ENCODE assay signal across 8 cellular contexts in genomic region chr11:65316979-65317786, GRCh38. TPM values are rescaled to one million over a fixed set of nuclear protein-coding genes. Genes with fewer than 3 reads are reported as not detected.
DNase-seq lines count a peak whose midpoint lies in the region; ATAC-seq and TF ChIP-seq lines count a peak whose summit lies in the region.

No MANE protein-coding gene starts in this region.

- DNase-seq in DMS153 (lab: John Stamatoyannopoulos, UW): peak; percentile 39
- no peak for DNase-seq in DMS153 treated with DMSO at 0.1 percent for 48 hours (lab: John Stamatoyannopoulos, UW; ENCODE audit: unreplicated experiment)
- DNase-seq in body of pancreas: peak; percentile 40 to 68 (median 53)
- DNase-seq in kidney glomerular epithelial cell (lab: John Stamatoyannopoulos, UW): peak; percentile 49
- peak; percentile 63 for DNase-seq in testis
- no peak for DNase-seq in cerebellum (ENCODE audit: low spot score)
- no peak for DNase-seq in activated CD4-positive, CD25-positive, alpha-beta regulatory T cell treated with anti-CD3 and anti-CD28 coated beads, Interleukin-2, amount 50 U/mL, for 72 hours

- intact Hi-C loops in body of pancreas (cut with DNase I): loop anchor here (5.0 kb wide), 1 partner anchor 45 kb away; no protein-coding TSS in a partner anchor
- intact Hi-C loops in testis (cut with DNase I; ENCODE audit: low total_unique reads): loop anchor here (5.0 kb wide), 1 partner anchor 40 kb away; no protein-coding TSS in a partner anchor

- TF ChIP-seq CTCF in body of pancreas (IDR thresholded peaks at IDR 0.05) (no peak), testis (IDR thresholded peaks at IDR 0.05) (no peak)

- TF ChIP-seq POLR2A in body of pancreas (IDR thresholded peaks at IDR 0.05) (no peak), testis (IDR thresholded peaks at IDR 0.05) (no peak)

- H3K36me3 ChIP-seq in body of pancreas (replicated peaks in 1 of 2; ENCODE audit: insufficient read depth in 1 of 2, low read depth in 2 of 2) (no peaks in the 10 kb centered on the region), testis (ENCODE audit: low read depth, missing control alignments) (no peaks in the 10 kb centered on the region)

- H3K4me3 ChIP-seq in body of pancreas (no peak overlapping the region), testis (no peak overlapping the region)

- H3K4me1 ChIP-seq in body of pancreas (peaks cover 41% of the 10 kb centered on the region), testis (peaks cover 24% of the 10 kb centered on the region)

- peak overlapping the region in 2 of 4 donors; percentile 43 to 80 for H3K27ac ChIP-seq in body of pancreas
- H3K27ac ChIP-seq in testis: peak overlapping the region in 1 of 2 donors; percentile 31

- WGBS in body of pancreas, 2 donors: 49 to 54% methylated on average over 8 to 13 of the region's 14 CpGs
- 20 to 34% methylated on average over 12 to 14 of the region's 14 CpGs for WGBS in testis, 2 donors

- H3K9me3 ChIP-seq in body of pancreas: no peaks in the 10 kb centered on the region
- H3K9me3 ChIP-seq in testis: no peaks in the 10 kb centered on the region

- H3K27me3 ChIP-seq in body of pancreas (no peaks in the 10 kb centered on the region), testis (no peaks in the 10 kb centered on the region)

- ATAC-seq in body of pancreas (no peak), HG03460 (IDR thresholded peaks at IDR 0.05; ENCODE audit: unreplicated experiment) (no peak)

RNA-seq across cellular contexts. Expression of gene CDC42EP2, which starts 2.5 kb away (rescaled TPM):
- total RNA-seq in body of pancreas: 10 to 100 TPM in 1 of 2 donors, 1 to 10 TPM in 1; 8.3 to 16.8 TPM
- 1 to 10 TPM; 3.5 to 4.4 TPM for total RNA-seq in testis
- polyA plus RNA-seq in testis (ENCODE audit: insufficient read depth, low read depth, low replicate concordance): 5.1 TPM
- 10.1 TPM for total RNA-seq in cerebellum

RNA-seq across cellular contexts. Expression of gene DPF2, which starts 16.5 kb away (rescaled TPM):
- total RNA-seq in body of pancreas (10 to 100 TPM; 18.1 to 30.1 TPM), testis (10 to 100 TPM; 86.8 to 91.2 TPM), cerebellum (34.0 TPM)
- 94.5 TPM for polyA plus RNA-seq in testis (ENCODE audit: insufficient read depth, low read depth, low replicate concordance)

RNA-seq across cellular contexts. Expression of gene TIGD3, which starts 37.4 kb away (rescaled TPM):
- total RNA-seq in body of pancreas (not detected), testis (1 to 10 TPM; 5.3 to 7.6 TPM), cerebellum (2.5 TPM)
- 7.1 TPM for polyA plus RNA-seq in testis (ENCODE audit: insufficient read depth, low read depth, low replicate concordance)

RNA-seq across cellular contexts. Expression of gene POLA2, which starts 55.4 kb away (rescaled TPM):
- total RNA-seq in body of pancreas (10 to 100 TPM in 1 of 2 donors, 1 to 10 TPM in 1; 7.3 to 19.1 TPM), testis (10 to 100 TPM; 24.2 to 27.6 TPM), cerebellum (5.6 TPM)
- 21.9 TPM for polyA plus RNA-seq in testis (ENCODE audit: insufficient read depth, low read depth, low replicate concordance)

Comparison
In these comparisons a context has a peak if more than half of its experiments do, and no peak if none do; other contexts are left out.
1. DNase-seq: peak in DMS153 (single experiment), body of pancreas (4 of 4), kidney glomerular epithelial cell (single experiment) and testis (single experiment); none in DMS153 treated with DMSO at 0.1 percent for 48 hours (single experiment), cerebellum (single experiment) and activated CD4-positive, CD25-positive, alpha-beta regulatory T cell treated with anti-CD3 and anti-CD28 coated beads, Interleukin-2, amount 50 U/mL, for 72 hours (single experiment).